ENCODE assay signal across 28 cellular contexts in the genomic region with DNA sequence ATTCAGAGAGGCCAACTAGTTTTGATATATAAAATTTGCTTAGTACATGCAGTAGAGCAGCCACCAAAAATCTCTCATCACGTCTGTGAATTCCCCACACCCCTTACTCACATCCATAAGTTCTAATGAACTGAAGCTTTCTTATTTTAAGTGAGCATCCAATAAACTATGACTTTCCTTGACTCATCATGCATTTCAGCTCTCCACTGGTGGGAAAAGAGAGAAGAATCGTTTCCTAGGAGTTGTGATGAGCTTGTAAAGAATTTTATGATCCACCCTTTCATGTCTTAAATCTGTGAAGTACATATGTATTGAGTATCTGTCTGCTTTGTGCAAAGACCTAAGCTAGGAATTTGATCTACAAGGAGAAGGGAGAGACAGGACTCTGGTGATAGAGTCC.
"Had no signal": no experiment of that assay in that cellular context is flagged by ENCODE, and none has a peak within 500 bp of the region (broad histone marks: within the 10 kb centered on the region; RNA-seq: fewer than 3 reads in every experiment).

No MANE protein-coding gene starts in this region.

- H3K9me3 Mint-ChIP-seq: immature natural killer cell; stimulated activated naive B cell treated with anti-CD40 and anti-IgM and Interleukin-4, amounts not matched to agents 10 μg/mL and 1 μg/mL and 100 μg/mL, for 72 hours had no signal

- H3K9me3 ChIP-seq: mucosa of descending colon, neutrophil, ovary, right lobe of liver, stomach, testis, thyroid gland, transverse colon, upper lobe of left lung, vagina had no signal

- ATAC-seq: mucosa of descending colon; naive thymus-derived CD8-positive, alpha-beta T cell; right lobe of liver; stimulated activated naive B cell treated with anti-CD40 and anti-IgM and Interleukin-4, amounts not matched to agents 10 μg/mL and 1 μg/mL and 100 μg/mL, for 72 hours; stimulated activated naive CD8-positive, alpha-beta T cell treated with anti-CD3 and anti-CD28 coated beads, Interleukin-15, Interleukin-2, amounts not matched to agents 100 U/mL and 50 U/mL, for 24 hours had no signal

- H3K27me3 Mint-ChIP-seq: stimulated activated naive B cell treated with anti-CD40 and anti-IgM and Interleukin-4, amounts not matched to agents 10 μg/mL and 1 μg/mL and 100 μg/mL, for 72 hours had no signal

- H3K4me3 ChIP-seq: left ventricle myocardium inferior, lung, mucosa of descending colon, neural progenitor cell, ovary, right atrium auricular region, right lobe of liver, smooth muscle cell, stomach, testis, thyroid gland, transverse colon, upper lobe of left lung, vagina had no signal

- DNase-seq: hypothalamus; left ventricle myocardium inferior; midbrain; mucosa of descending colon; naive thymus-derived CD8-positive, alpha-beta T cell; nephron progenitor cell; occipital lobe; ovary; right lobe of liver; stimulated activated CD4-positive, alpha-beta T cell treated with anti-CD3 and anti-CD28 coated beads, Interleukin-1b, Interleukin-23, amount 100 ng/mL, for 48 hours; stimulated activated CD4-positive, alpha-beta T cell treated with anti-CD3 and anti-CD28 coated beads, Interleukin-2, amount 100 ng/mL, for 48 hours; stimulated activated CD4-positive, alpha-beta T cell treated with anti-CD3 and anti-CD28 coated beads, Interleukin-4, amount 100 ng/mL, for 4 hours; stimulated activated naive B cell treated with anti-CD40 and anti-IgM and Interleukin-4, amounts not matched to agents 10 μg/mL and 1 μg/mL and 100 μg/mL, for 72 hours; stimulated activated naive CD8-positive, alpha-beta T cell treated with anti-CD3 and anti-CD28 coated beads, Interleukin-15, Interleukin-2, amounts not matched to agents 100 U/mL and 50 U/mL, for 24 hours; stomach; testis; thyroid gland; transverse colon; upper lobe of left lung had no signal

- H3K4me1 ChIP-seq: right lobe of liver, thyroid gland, transverse colon had no signal

- H2AFZ ChIP-seq: neural progenitor cell had no signal

- FAIRE-seq: islet of Langerhans had no signal

- H3K4me3 Mint-ChIP-seq: nephron progenitor cell; neural progenitor cell; stimulated activated naive B cell treated with anti-CD40 and anti-IgM and Interleukin-4, amounts not matched to agents 10 μg/mL and 1 μg/mL and 100 μg/mL, for 72 hours had no signal

- H3K36me3 ChIP-seq: left ventricle myocardium inferior, neural progenitor cell, neutrophil, ovary, right atrium auricular region, right lobe of liver, stomach, thyroid gland, transverse colon, upper lobe of left lung, vagina had no signal

- H3K9ac ChIP-seq: neural progenitor cell had no signal

- H3K27ac ChIP-seq: neural progenitor cell, neutrophil, ovary, right atrium auricular region, right lobe of liver, stomach, thyroid gland, upper lobe of left lung, vagina had no signal

- H3K27me3 ChIP-seq: neural progenitor cell, neutrophil, ovary, right atrium auricular region, right lobe of liver, stomach, testis, thyroid gland, transverse colon, upper lobe of left lung, vagina had no signal

- H3K4me1 Mint-ChIP-seq: nephron progenitor cell had no signal

- H3K36me3 Mint-ChIP-seq: immature natural killer cell; naive thymus-derived CD8-positive, alpha-beta T cell; stimulated activated naive B cell treated with anti-CD40 and anti-IgM and Interleukin-4, amounts not matched to agents 10 μg/mL and 1 μg/mL and 100 μg/mL, for 72 hours had no signal

- H3K4me2 ChIP-seq: neural progenitor cell, smooth muscle cell had no signal

- H3K27ac Mint-ChIP-seq: naive thymus-derived CD8-positive, alpha-beta T cell; nephron progenitor cell; neural progenitor cell; progenitor cell of endocrine pancreas; stimulated activated naive B cell treated with anti-CD40 and anti-IgM and Interleukin-4, amounts not matched to agents 10 μg/mL and 1 μg/mL and 100 μg/mL, for 72 hours had no signal
